In genomic region chr4:32192363-32192762, GRCh38 we compare ENCODE assay signal across 1 cellular context.
TF ChIP-seq lines count a peak whose summit lies in the region.

No MANE protein-coding gene starts in this region.

TF ChIP-seq in K562, 482 proteins besides CTCF, POLR2A, EP300 and RAD21 (continued from another document and continues in another):
- TF ChIP-seq ZBTB40 (IDR thresholded peaks at IDR 0.05), result no peak
- no peak for TF ChIP-seq ZBTB40 (CRISPR knock-in tag; IDR thresholded peaks at IDR 0.05)
- TF ChIP-seq ZBTB9 (CRISPR knock-in tag; IDR thresholded peaks at IDR 0.05), result no peak
- TF ChIP-seq ZNF561 (CRISPR knock-in tag; conservative IDR thresholded peaks at IDR 0.05), result no peak
- TF ChIP-seq GATA2 (CRISPR knock-in tag; IDR thresholded peaks at IDR 0.05), result peak; percentile 89
- no peak for TF ChIP-seq CREBBP (IDR thresholded peaks at IDR 0.05; ENCODE audit: low read depth, low read length)
- 0 out of 2 replicates have a peak, but pooled peaks have one; percentile 20 for TF ChIP-seq L3MBTL2 (IDR thresholded peaks at IDR 0.05)
- 0 out of 2 replicates have a peak, but pooled peaks have one; percentile 27 for TF ChIP-seq NBN (IDR thresholded peaks at IDR 0.05; ENCODE audit: low read depth)
- no peak for TF ChIP-seq GTF2F1 (IDR thresholded peaks at IDR 0.05; ENCODE audit: low read depth, low read length)
- 0 out of 2 replicates have a peak, but pooled peaks have one; percentile 13 for TF ChIP-seq SMAD4 (CRISPR knock-in tag; conservative IDR thresholded peaks at IDR 0.05)
- no peak for TF ChIP-seq CHD4 (IDR thresholded peaks at IDR 0.05; ENCODE audit: insufficient read depth, insufficient replicate concordance, low read depth, low read length, poor library complexity, severe bottlenecking)
- no peak for TF ChIP-seq ZNF133 (CRISPR knock-in tag; IDR thresholded peaks at IDR 0.05)
- no peak for TF ChIP-seq SRF (CRISPR knock-in tag; IDR thresholded peaks at IDR 0.05)
- TF ChIP-seq ZNF395 (CRISPR knock-in tag; IDR thresholded peaks at IDR 0.05), result no peak
- TF ChIP-seq SMARCB1 (IDR thresholded peaks at IDR 0.05; ENCODE audit: insufficient read length, low read depth), result no peak
- TF ChIP-seq MXI1 (IDR thresholded peaks at IDR 0.05; ENCODE audit: low read depth, low read length), result no peak
- TF ChIP-seq MTA2 (IDR thresholded peaks at IDR 0.05; ENCODE audit: low read depth), result peak; percentile 40; the same call in 1 of the 2 replicates
- peak; percentile 84 for TF ChIP-seq SPI1 (IDR thresholded peaks at IDR 0.05; ENCODE audit: borderline replicate concordance, low read depth, low read length)
- TF ChIP-seq XRCC3 (IDR thresholded peaks at IDR 0.05), result no peak
- no peak for TF ChIP-seq BCOR (IDR thresholded peaks at IDR 0.05)
- no peak for TF ChIP-seq TGIF2 (CRISPR knock-in tag; IDR thresholded peaks at IDR 0.05)
- no peak for TF ChIP-seq BMI1 (IDR thresholded peaks at IDR 0.05; ENCODE audit: low read length)
- TF ChIP-seq CTBP1 (IDR thresholded peaks at IDR 0.05; ENCODE audit: borderline replicate concordance), result peak; percentile 55; the same call in 1 of the 2 replicates
- no peak for TF ChIP-seq BCL6 (CRISPR knock-in tag; IDR thresholded peaks at IDR 0.05)
- TF ChIP-seq ZFP36 (IDR thresholded peaks at IDR 0.05; ENCODE audit: low read depth, low read length, partially characterized antibody), result no peak
- no peak for TF ChIP-seq ZBTB33 (CRISPR knock-in tag; IDR thresholded peaks at IDR 0.05)
- TF ChIP-seq NFXL1 (CRISPR knock-in tag; IDR thresholded peaks at IDR 0.05), result no peak
- TF ChIP-seq CBFA2T3 (IDR thresholded peaks at IDR 0.05), result peak; percentile 52
- peak; percentile 15; the same call in 1 of the 2 replicates for TF ChIP-seq JUND (IDR thresholded peaks at IDR 0.05; ENCODE audit: borderline replicate concordance, low read depth, low read length)
- peak; percentile 50; the same call in 1 of the 3 replicates for TF ChIP-seq JUND (tag; IDR thresholded peaks at IDR 0.05; ENCODE audit: borderline replicate concordance, low read depth, low read length)
- peak; percentile 79 for TF ChIP-seq MEIS2 (IDR thresholded peaks at IDR 0.05; ENCODE audit: partially characterized antibody)
- TF ChIP-seq CHD7 (IDR thresholded peaks at IDR 0.05; ENCODE audit: low read depth, low read length), result no peak
- TF ChIP-seq ZNF282 (CRISPR knock-in tag; IDR thresholded peaks at IDR 0.05), result no peak
- TF ChIP-seq SMARCA4 (IDR thresholded peaks at IDR 0.05), result peak; percentile 74
- TF ChIP-seq TBP (optimal IDR thresholded peaks at IDR 0.05; ENCODE audit: low read depth, low read length), result no peak
